27 cellular contexts compared by ENCODE assay signal in the genomic region with DNA sequence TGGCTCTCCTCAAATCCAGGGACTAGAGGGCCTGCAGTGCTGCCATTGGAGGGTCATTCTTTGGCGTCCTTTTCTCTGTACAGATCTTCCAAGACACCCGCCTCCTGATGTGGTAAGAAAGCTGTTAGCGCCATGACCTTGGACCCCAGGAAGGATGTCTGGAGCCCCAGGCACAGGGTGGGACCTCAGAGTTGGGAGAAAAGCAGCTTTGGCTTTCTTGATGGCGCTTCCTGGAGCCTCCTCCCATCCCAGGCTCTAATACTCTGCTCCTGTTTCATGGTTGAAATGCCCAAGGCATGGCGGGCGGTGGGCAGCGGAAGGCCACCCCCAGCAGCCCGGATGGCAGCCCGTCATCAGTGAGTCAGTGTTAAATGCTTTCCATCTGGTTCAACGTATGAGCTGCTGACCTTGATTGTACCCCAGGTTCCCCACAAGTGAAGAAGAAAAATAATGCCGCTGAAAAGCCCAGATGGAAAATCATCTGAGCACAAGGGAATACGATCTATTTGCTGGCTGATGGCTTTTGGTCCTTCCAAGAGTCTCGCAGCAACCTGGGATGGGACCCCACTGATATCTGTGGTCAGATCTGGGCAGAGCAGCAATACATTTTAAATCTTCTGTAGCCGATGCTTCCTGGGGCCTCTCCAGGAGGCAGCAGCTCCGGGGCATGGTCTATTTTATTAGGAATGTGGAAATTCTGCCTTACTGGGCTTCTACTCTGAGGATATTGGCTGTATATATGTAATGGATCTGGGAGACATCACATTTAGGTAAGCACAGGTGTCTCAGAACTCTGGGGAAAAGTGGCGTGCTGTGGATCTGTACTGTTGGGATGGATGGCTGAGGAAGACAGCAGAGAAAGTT. TPM values are rescaled to one million over a fixed set of nuclear protein-coding genes. Genes with fewer than 3 reads are reported as not detected.
DNase-seq lines count a peak whose midpoint lies in the region; ATAC-seq and TF ChIP-seq lines count a peak whose summit lies in the region.
"Had no signal": no experiment of that assay in that cellular context is flagged by ENCODE, and none has a peak within 500 bp of the region (broad histone marks: within the 10 kb centered on the region; RNA-seq: fewer than 3 reads in every experiment).

No MANE protein-coding gene starts in this region.

- peak overlapping the region; percentile 93 for H2BK120ac ChIP-seq in trophoblast cell (ENCODE audit: insufficient read depth, low read length, poor library complexity)

- peak overlapping the region; percentile 94 for H4K91ac ChIP-seq in trophoblast cell (ENCODE audit: low read depth, low read length)

- no peak for TF ChIP-seq EP300 in suprapubic skin (IDR thresholded peaks at IDR 0.05)

- H3K27me3 Mint-ChIP-seq in activated T-helper 2 cell treated with anti-CD3 and anti-CD28 coated beads, Interferon-gamma antibody, Interleukin-2, Interleukin-4, amounts not matched to agents 10 μg/mL and 5 μg/mL and 100 μg/mL, durations not matched to agents 14 hours and 24 hours and 36 hours (ENCODE audit: low read depth) = no peaks in the 10 kb centered on the region
- H3K27me3 Mint-ChIP-seq: CD4-positive, alpha-beta memory T cell had no signal

- TF ChIP-seq CTCF in hepatocyte (IDR thresholded peaks at IDR 0.05; ENCODE audit: poor library complexity) (no peak), suprapubic skin (IDR thresholded peaks at IDR 0.05) (no peak)

- no peaks in the 10 kb centered on the region for H3K36me3 Mint-ChIP-seq in activated T-helper 2 cell treated with anti-CD3 and anti-CD28 coated beads, Interferon-gamma antibody, Interleukin-2, Interleukin-4, amounts not matched to agents 10 μg/mL and 5 μg/mL and 100 μg/mL, durations not matched to agents 14 hours and 24 hours and 36 hours (ENCODE audit: low read depth)

- peak overlapping the region; percentile 38 for H2AK5ac ChIP-seq in trophoblast cell (ENCODE audit: low read length)

- H3K4me3 Mint-ChIP-seq in activated T-helper 2 cell treated with anti-CD3 and anti-CD28 coated beads, Interferon-gamma antibody, Interleukin-2, Interleukin-4, amounts not matched to agents 10 μg/mL and 5 μg/mL and 100 μg/mL, durations not matched to agents 14 hours and 24 hours and 36 hours (ENCODE audit: low read depth) = no peak overlapping the region
- H3K4me3 Mint-ChIP-seq: CD4-positive, alpha-beta memory T cell had no signal

- TF ChIP-seq POLR2A in suprapubic skin (IDR thresholded peaks at IDR 0.05) = no peak

- H3K27ac ChIP-seq in right cardiac atrium (ENCODE audit: low read length) = no peak overlapping the region
- peak overlapping the region; percentile 27 for H3K27ac ChIP-seq in hepatocyte
- H3K27ac ChIP-seq in trophoblast cell (ENCODE audit: low read depth, low read length) = peak overlapping the region; percentile 85
- H3K27ac ChIP-seq in suprapubic skin = no peak overlapping the region
- H3K27ac ChIP-seq: A549; BLaER1 treated with 17β-estradiol and CSF1 and Interleukin-3, amounts not matched to agents 10 nM and 100 nM had no signal

- H2AFZ ChIP-seq in hepatocyte (no peak overlapping the region), trophoblast cell (ENCODE audit: insufficient read depth, low read length, poor library complexity) (peak overlapping the region; percentile 32)

- peak overlapping the region; percentile 88 for H2BK12ac ChIP-seq in trophoblast cell (ENCODE audit: low read length)

- 91% methylated on average over 16 of the region's 16 CpGs for WGBS in right cardiac atrium
- WGBS in hepatocyte (ENCODE audit: low lambda C conversion rate, missing lambda C conversion rate) = 76% methylated on average over 16 of the region's 16 CpGs
- no CpG with 5 or more reads among the region's 16 CpGs for WGBS in trophoblast cell (ENCODE audit: extremely low coverage, insufficient coverage, insufficient read length)
- WGBS in suprapubic skin = 78% methylated on average over 15 of the region's 16 CpGs

- peak overlapping the region; percentile 71 for H3K4ac ChIP-seq in trophoblast cell (ENCODE audit: low read depth, low read length)

- H3K79me1 ChIP-seq in trophoblast cell (ENCODE audit: low read length) = peaks cover 23% of the 10 kb centered on the region

- H4K12ac ChIP-seq in trophoblast cell (ENCODE audit: low read depth, low read length) = no peak overlapping the region

- peaks cover 14% of the 10 kb centered on the region for H4K20me1 ChIP-seq in hepatocyte (ENCODE audit: insufficient read depth, poor library complexity, severe bottlenecking)

- peaks cover 28% of the 10 kb centered on the region for H3K79me2 ChIP-seq in hepatocyte
- H3K79me2 ChIP-seq in trophoblast cell (ENCODE audit: control insufficient read depth, insufficient read depth, low read length, poor library complexity) = peaks cover 6% of the 10 kb centered on the region

- H3K4me1 ChIP-seq in right cardiac atrium (ENCODE audit: control insufficient read depth, insufficient read depth, low read length) = no peaks in the 10 kb centered on the region
- H3K4me1 ChIP-seq in hepatocyte (ENCODE audit: insufficient read depth) = peaks cover 3% of the 10 kb centered on the region
- H3K4me1 ChIP-seq in trophoblast cell (ENCODE audit: control insufficient read depth in 1 of 2, insufficient read depth in 2 of 2, low read length in 2 of 2) = peaks cover 29 to 31% of the 10 kb centered on the region in 2 experiments
- no peaks in the 10 kb centered on the region for H3K4me1 ChIP-seq in suprapubic skin
- H3K4me1 ChIP-seq: A549 had no signal

- H3K9me2 ChIP-seq in hepatocyte (replicated peaks; ENCODE audit: insufficient read depth) = no peaks in the 10 kb centered on the region

- H3K4me2 ChIP-seq in hepatocyte = no peak overlapping the region
- H3K4me2 ChIP-seq in trophoblast cell (ENCODE audit: low read length) = no peak overlapping the region
- H3K4me2 ChIP-seq: A549; BLaER1 treated with 17β-estradiol and CSF1 and Interleukin-3, amounts not matched to agents 10 nM and 100 nM had no signal

- H3K4me1 Mint-ChIP-seq in activated T-helper 2 cell treated with anti-CD3 and anti-CD28 coated beads, Interferon-gamma antibody, Interleukin-2, Interleukin-4, amounts not matched to agents 10 μg/mL and 5 μg/mL and 100 μg/mL, durations not matched to agents 14 hours and 24 hours and 36 hours (ENCODE audit: low read depth) = no peaks in the 10 kb centered on the region

- H3K18ac ChIP-seq in trophoblast cell (ENCODE audit: low read length) = peak overlapping the region; percentile 66

- intact Hi-C loops in right cardiac atrium (cut with DNase I) (no loop called here), cardiac septum (cut with DNase I) (loop anchor here (5.0 kb wide), 1 partner anchor 43 kb away; no protein-coding TSS in a partner anchor)
- intact Hi-C loops in activated T-helper 2 cell treated with anti-CD3 and anti-CD28 coated beads, Interferon-gamma antibody, Interleukin-2, Interleukin-4, amounts not matched to agents 10 μg/mL and 5 μg/mL and 100 μg/mL, durations not matched to agents 14 hours and 24 hours and 36 hours (cut with micrococcal nuclease) = no loop called here

- H3K9me3 Mint-ChIP-seq in activated T-helper 2 cell treated with anti-CD3 and anti-CD28 coated beads, Interferon-gamma antibody, Interleukin-2, Interleukin-4, amounts not matched to agents 10 μg/mL and 5 μg/mL and 100 μg/mL, durations not matched to agents 14 hours and 24 hours and 36 hours = no peaks in the 10 kb centered on the region

- peak overlapping the region; percentile 86 for H4K8ac ChIP-seq in trophoblast cell (ENCODE audit: low read depth, low read length)

- no peak for DNase-seq in right cardiac atrium
- DNase-seq in cardiac septum (ENCODE audit: low spot score) = no peak
- no peak for DNase-seq in hepatocyte (ENCODE audit: low spot score)
- peak; percentile 60 to 69 for DNase-seq in trophoblast cell
- peak; percentile 49 to 68 for DNase-seq in suprapubic skin (ENCODE audit: low spot score in 2 of 2)
- no peak for DNase-seq in activated T-helper 2 cell treated with anti-CD3 and anti-CD28 coated beads, Interferon-gamma antibody, Interleukin-2, Interleukin-4, amounts not matched to agents 10 μg/mL and 5 μg/mL and 100 μg/mL, durations not matched to agents 14 hours and 24 hours and 36 hours (ENCODE audit: low spot score)
- no peak for DNase-seq in MV-4-11 (lab: John Stamatoyannopoulos, UW)
- DNase-seq: AML-193; CD4-positive, alpha-beta memory T cell; COR-L47; DMS79; GF-D8; Karpas-422; NCI-H1105; NCI-H146; NCI-H1930; NCI-H446; NCI-H526; NCI-H82; NK-92 treated with Interleukin-12 subunit alpha and Interleukin-12 subunit beta, amount 100 ng/mL, for 24 hours; PC-3; SHP77 had no signal

- H3K27ac Mint-ChIP-seq in activated T-helper 2 cell treated with anti-CD3 and anti-CD28 coated beads, Interferon-gamma antibody, Interleukin-2, Interleukin-4, amounts not matched to agents 10 μg/mL and 5 μg/mL and 100 μg/mL, durations not matched to agents 14 hours and 24 hours and 36 hours = no peak overlapping the region

- no peaks in the 10 kb centered on the region for H3K27me3 ChIP-seq in right cardiac atrium (ENCODE audit: control insufficient read depth, insufficient read depth)
- H3K27me3 ChIP-seq in hepatocyte = no peaks in the 10 kb centered on the region
- no peaks in the 10 kb centered on the region for H3K27me3 ChIP-seq in trophoblast cell (ENCODE audit: insufficient read depth, low read length)
- H3K27me3 ChIP-seq in suprapubic skin = no peaks in the 10 kb centered on the region
- H3K27me3 ChIP-seq: BLaER1 treated with 17β-estradiol and CSF1 and Interleukin-3, amounts not matched to agents 10 nM and 100 nM had no signal

- no peaks in the 10 kb centered on the region for H3K9me3 ChIP-seq in right cardiac atrium (ENCODE audit: control insufficient read depth, low read length)
- no peaks in the 10 kb centered on the region for H3K9me3 ChIP-seq in hepatocyte (ENCODE audit: low read depth)
- peaks cover 6% of the 10 kb centered on the region for H3K9me3 ChIP-seq in trophoblast cell (ENCODE audit: insufficient read depth, low read depth, low read length)
- H3K9me3 ChIP-seq in suprapubic skin = no peaks in the 10 kb centered on the region
- H3K9me3 ChIP-seq: A549 had no signal

- ATAC-seq in right cardiac atrium (peak; percentile 27 to 78), GM18520 (IDR thresholded peaks at IDR 0.05; ENCODE audit: unreplicated experiment) (no peak)
- ATAC-seq: A549, PC-3 had no signal

- H3K36me3 ChIP-seq in hepatocyte (replicated peaks; ENCODE audit: insufficient read depth, low read depth) (no peaks in the 10 kb centered on the region), trophoblast cell (ENCODE audit: control insufficient read depth in 1 of 2, insufficient read depth in 2 of 2, low read length in 2 of 2) (peaks cover 22 to 26% of the 10 kb centered on the region in 2 experiments), suprapubic skin (peaks cover 18% of the 10 kb centered on the region)

- no peak overlapping the region for H3K23ac ChIP-seq in trophoblast cell (ENCODE audit: low read length)

- H2BK5ac ChIP-seq in trophoblast cell (ENCODE audit: low read depth, low read length, poor library complexity) = peak overlapping the region; percentile 90

- H3K9ac ChIP-seq in trophoblast cell (ENCODE audit: low read length) = no peak overlapping the region
- H3K9ac ChIP-seq: BLaER1 treated with 17β-estradiol and CSF1 and Interleukin-3, amounts not matched to agents 10 nM and 100 nM had no signal

- H3K4me3 ChIP-seq in right cardiac atrium (ENCODE audit: low read length) = no peak overlapping the region
- no peak overlapping the region for H3K4me3 ChIP-seq in hepatocyte
- H3K4me3 ChIP-seq in trophoblast cell (ENCODE audit: low read depth, low read length) = no peak overlapping the region
- no peak overlapping the region for H3K4me3 ChIP-seq in suprapubic skin
- H3K4me3 ChIP-seq: A549; BLaER1 treated with 17β-estradiol and CSF1 and Interleukin-3, amounts not matched to agents 10 nM and 100 nM had no signal

- H3K14ac ChIP-seq in trophoblast cell (ENCODE audit: low read length) = peak overlapping the region; percentile 90

RNA-seq across cellular contexts. Expression of gene ACKR3, which starts 15.1 kb away (rescaled TPM):
- total RNA-seq in right cardiac atrium (10 to 100 TPM; 27.4 to 50.1 (median 33.8) TPM), cardiac septum (36.6 TPM), hepatocyte (47.1 and 49.5 TPM in 2 replicates), suprapubic skin (10 to 100 TPM; 15.8 to 51.5 (median 34.9) TPM)
- polyA plus RNA-seq in right cardiac atrium (22.5 TPM), hepatocyte (58.9 and 61.4 TPM in 2 replicates)
- polyA plus RNA-seq in trophoblast cell (2013) = 301 and 313 TPM in 2 replicates
- total RNA-seq in activated T-helper 2 cell treated with anti-CD3 and anti-CD28 coated beads, Interferon-gamma antibody, Interleukin-2, Interleukin-4, amounts not matched to agents 10 μg/mL and 5 μg/mL and 100 μg/mL, durations not matched to agents 14 hours and 24 hours and 36 hours = 1.8 and 2.7 TPM in 2 replicates
- total RNA-seq: HT-29, SK-MEL-5 had no signal

Comparison
In these comparisons a context has a peak if more than half of its experiments do, and no peak if none do; other contexts are left out.
1. DNase-seq: peak in trophoblast cell (2 of 2) and suprapubic skin (2 of 2); none in right cardiac atrium (0 of 3), cardiac septum (single experiment), hepatocyte (single experiment), activated T-helper 2 cell treated with anti-CD3 and anti-CD28 coated beads, Interferon-gamma antibody, Interleukin-2, Interleukin-4, amounts not matched to agents 10 μg/mL and 5 μg/mL and 100 μg/mL, durations not matched to agents 14 hours and 24 hours and 36 hours (single experiment) and MV-4-11 (single experiment).
2. H3K27ac ChIP-seq: peak in hepatocyte (single experiment) and trophoblast cell (single experiment); none in right cardiac atrium (single experiment) and suprapubic skin (single experiment).